18 cellular contexts compared by ENCODE assay signal in the genomic region with DNA sequence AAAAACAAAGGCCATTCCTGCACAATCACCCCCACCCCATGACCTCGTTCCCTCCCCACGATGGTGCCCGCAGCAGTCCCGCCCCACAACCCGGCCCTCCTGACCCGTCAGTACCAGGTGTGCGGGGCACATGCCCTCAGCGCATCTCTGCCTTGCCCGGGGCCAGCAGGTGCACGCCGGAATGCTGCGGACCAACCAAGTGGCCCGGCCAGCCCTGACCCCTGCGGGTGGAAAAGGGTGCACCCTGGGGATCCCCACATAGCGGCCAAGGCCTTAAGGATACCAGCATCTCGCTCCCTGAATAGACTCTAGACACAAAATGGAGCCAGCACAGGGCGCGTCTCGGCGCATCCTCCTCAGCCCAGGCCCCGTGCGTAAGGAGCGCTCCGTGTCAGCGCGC. TPM values are rescaled to one million over a fixed set of nuclear protein-coding genes. Genes with fewer than 3 reads are reported as not detected.
"Had no signal": no experiment of that assay in that cellular context is flagged by ENCODE, and none has a peak within 500 bp of the region (broad histone marks: within the 10 kb centered on the region; RNA-seq: fewer than 3 reads in every experiment).

No MANE protein-coding gene starts in this region.

- H3K27ac ChIP-seq: adrenal gland, foreskin keratinocyte, right atrium auricular region, skin epidermis, upper lobe of left lung had no signal

- H3K9me3 ChIP-seq: adrenal gland, right atrium auricular region, upper lobe of left lung had no signal

- H3K4me3 Mint-ChIP-seq: activated B cell treated with CpG ODN at 0.5 μM for 24 hours; effector memory CD8-positive, alpha-beta T cell; nephron had no signal

- DNase-seq: activated B cell treated with CpG ODN at 0.5 μM for 24 hours; activated CD4-positive, alpha-beta T cell treated with anti-CD3 and anti-CD28 coated beads for 48 hours; activated effector memory CD4-positive, alpha-beta T cell treated with Interleukin-2 at 50 U/mL for 16 hours; adrenal gland; dermis blood vessel endothelial cell; effector memory CD8-positive, alpha-beta T cell; foreskin keratinocyte; glutamatergic neuron; hypothalamus; kidney glomerular epithelial cell; mesendoderm; occipital lobe; stimulated activated CD4-positive, alpha-beta T cell treated with anti-CD3 and anti-CD28 coated beads, Interleukin-4, amount 100 ng/mL, for 24 hours had no signal

- H3K36me3 ChIP-seq: adrenal gland, right atrium auricular region had no signal

- ATAC-seq: effector memory CD8-positive, alpha-beta T cell; foreskin keratinocyte had no signal

- H3K4me3 ChIP-seq: adrenal gland, right atrium auricular region, skin epidermis, upper lobe of left lung had no signal

- H3K27me3 ChIP-seq: adrenal gland, foreskin keratinocyte, right atrium auricular region, upper lobe of left lung had no signal

- H3K27me3 Mint-ChIP-seq: activated B cell treated with CpG ODN at 0.5 μM for 24 hours; effector memory CD8-positive, alpha-beta T cell had no signal

- H3K27ac Mint-ChIP-seq: activated B cell treated with CpG ODN at 0.5 μM for 24 hours had no signal

- H3K9me3 Mint-ChIP-seq: activated B cell treated with CpG ODN at 0.5 μM for 24 hours; effector memory CD8-positive, alpha-beta T cell had no signal

RNA-seq across cellular contexts. Expression of a gene that starts 40.3 kb away (rescaled TPM):
- total RNA-seq: activated B cell treated with CpG ODN at 0.5 μM for 24 hours; activated CD8-positive, alpha-beta memory T cell treated with anti-CD3 and anti-CD28 coated beads for 36 hours; dermis blood vessel endothelial cell; foreskin keratinocyte; right atrium auricular region had no signal
- polyA plus RNA-seq: foreskin keratinocyte had no signal
